ENCODE assay signal across 20 cellular contexts in genomic region chr18:79869591-79870368, GRCh38.
DNase-seq lines count a peak whose midpoint lies in the region; ATAC-seq and TF ChIP-seq lines count a peak whose summit lies in the region.
"Had no signal": no experiment of that assay in that cellular context is flagged by ENCODE, and none has a peak within 500 bp of the region (broad histone marks: within the 10 kb centered on the region; RNA-seq: fewer than 3 reads in every experiment).

No MANE protein-coding gene starts in this region.

- peak overlapping the region; percentile 58 for H2BK12ac ChIP-seq in neuronal stem cell (ENCODE audit: low read length)

- H3K4me3 Mint-ChIP-seq in stimulated activated effector memory CD8-positive, alpha-beta T cell treated with anti-CD3 and anti-CD28 coated beads, Interleukin-12 subunit alpha, Interleukin-12 subunit beta, amount 100 ng/mL, for 72 hours, result no peak overlapping the region
- H3K4me3 Mint-ChIP-seq: CD14-positive monocyte, GM23338 had no signal

- no peaks in the 10 kb centered on the region for H3K36me3 Mint-ChIP-seq in stimulated activated effector memory CD8-positive, alpha-beta T cell treated with anti-CD3 and anti-CD28 coated beads, Interleukin-12 subunit alpha, Interleukin-12 subunit beta, amount 100 ng/mL, for 72 hours
- H3K36me3 Mint-ChIP-seq: CD14-positive monocyte had no signal

- no peaks in the 10 kb centered on the region for H3K79me1 ChIP-seq in neuronal stem cell (ENCODE audit: low read depth, low read length)

- H3K9ac ChIP-seq in neuronal stem cell (ENCODE audit: low read depth, low read length, poor library complexity) (no peak overlapping the region), colonic mucosa (ENCODE audit: low read depth in 2 of 2, low read length in 2 of 2) (no peak overlapping the region)

- intact Hi-C loops in left ventricle myocardium superior (cut with micrococcal nuclease), result no loop called here
- intact Hi-C loops in Right ventricle myocardium superior (cut with DNase I), result no loop called here
- intact Hi-C loops in colonic mucosa (cut with DNase I), result no loop called here

- H3K27me3 ChIP-seq in neuronal stem cell (ENCODE audit: control insufficient read depth in 3 of 3, insufficient read depth in 3 of 3, low read depth in 1 of 3, low read length in 3 of 3) (peaks cover 0 to 6% (median 0%) of the 10 kb centered on the region in 3 experiments), colonic mucosa (no peaks in the 10 kb centered on the region)

- H3K4me3 ChIP-seq in neuronal stem cell (ENCODE audit: low read length in 2 of 2) (peak overlapping the region in 1 of 2 donors; percentile 20), colonic mucosa (no peak overlapping the region)
- H3K4me3 ChIP-seq: GM23338 had no signal

- H3K9me3 ChIP-seq in neuronal stem cell (replicated peaks in 1 of 2; ENCODE audit: control insufficient read depth in 2 of 2, insufficient read depth in 1 of 2, low read depth in 1 of 2, low read length in 2 of 2) (no peaks in the 10 kb centered on the region), colonic mucosa (no peaks in the 10 kb centered on the region)

- H3K4me1 ChIP-seq in neuronal stem cell (ENCODE audit: control insufficient read depth in 2 of 2, insufficient read depth in 1 of 2, low read depth in 1 of 2, low read length in 2 of 2) (peaks cover 2 to 8% of the 10 kb centered on the region in 2 donors), colonic mucosa (no peaks in the 10 kb centered on the region)

- H3K4me1 Mint-ChIP-seq in stimulated activated effector memory CD8-positive, alpha-beta T cell treated with anti-CD3 and anti-CD28 coated beads, Interleukin-12 subunit alpha, Interleukin-12 subunit beta, amount 100 ng/mL, for 72 hours, result no peaks in the 10 kb centered on the region

- H2AK5ac ChIP-seq in neuronal stem cell (ENCODE audit: low read depth, low read length), result peak overlapping the region; percentile 53

- no peak overlapping the region for H2BK120ac ChIP-seq in neuronal stem cell (ENCODE audit: low read depth, low read length)

- no peak overlapping the region for H3K27ac Mint-ChIP-seq in stimulated activated effector memory CD8-positive, alpha-beta T cell treated with anti-CD3 and anti-CD28 coated beads, Interleukin-12 subunit alpha, Interleukin-12 subunit beta, amount 100 ng/mL, for 72 hours
- H3K27ac Mint-ChIP-seq: GM23338 had no signal

- DNase-seq in left ventricle myocardium superior (peak; percentile 19), Right ventricle myocardium superior (no peak), ecto neural progenitor cell (ENCODE audit: low spot score) (peak; percentile 37), neuronal stem cell (ENCODE audit: low spot score) (no peak), colonic mucosa (no peak)
- no peak for DNase-seq in stimulated activated effector memory CD8-positive, alpha-beta T cell treated with anti-CD3 and anti-CD28 coated beads, Interleukin-12 subunit alpha, Interleukin-12 subunit beta, amount 100 ng/mL, for 72 hours (ENCODE audit: low spot score in 2 of 2)
- DNase-seq: ACHN, DMS79, IMR-90, NCI-H1417 treated with DMSO at 0.1 percent for 48 hours, NCI-H187 treated with DMSO at 0.1 percent for 48 hours, NCI-H2227 treated with DMSO at 0.1 percent for 48 hours, NCI-H524 treated with DMSO at 0.1 percent for 48 hours, PC-3, RPMI8226 had no signal

- H2AFZ ChIP-seq in neuronal stem cell (ENCODE audit: low read length), result no peak overlapping the region
- H2AFZ ChIP-seq: GM23338 had no signal

- ATAC-seq in left ventricle myocardium superior (no peak), Right ventricle myocardium superior (ENCODE audit: poor library complexity) (no peak)
- ATAC-seq in stimulated activated effector memory CD8-positive, alpha-beta T cell treated with anti-CD3 and anti-CD28 coated beads, Interleukin-12 subunit alpha, Interleukin-12 subunit beta, amount 100 ng/mL, for 72 hours, result no peak
- ATAC-seq in activated CD4-positive, CD25-positive, alpha-beta regulatory T cell treated with anti-CD3 and anti-CD28 coated beads, Interleukin-2, amount 50 U/mL, for 24 hours, result no peak
- ATAC-seq: GM23338, HCT116, PC-3 had no signal

- no peak overlapping the region for H2BK5ac ChIP-seq in neuronal stem cell (ENCODE audit: low read length)

- H3K18ac ChIP-seq in neuronal stem cell (ENCODE audit: low read length), result peak overlapping the region; percentile 76

- H4K8ac ChIP-seq in neuronal stem cell (ENCODE audit: low read depth, low read length), result no peak overlapping the region

- H3K9me3 Mint-ChIP-seq in stimulated activated effector memory CD8-positive, alpha-beta T cell treated with anti-CD3 and anti-CD28 coated beads, Interleukin-12 subunit alpha, Interleukin-12 subunit beta, amount 100 ng/mL, for 72 hours, result no peaks in the 10 kb centered on the region
- H3K9me3 Mint-ChIP-seq: GM23338 had no signal

- H3K36me3 ChIP-seq in neuronal stem cell (replicated peaks in 1 of 2; ENCODE audit: control insufficient read depth in 2 of 2, insufficient read depth in 2 of 2, low read length in 2 of 2) (no peaks in the 10 kb centered on the region), colonic mucosa (no peaks in the 10 kb centered on the region)

- peak overlapping the region; percentile 65 for H3K23ac ChIP-seq in neuronal stem cell (ENCODE audit: low read depth, low read length, poor library complexity)

- H4K91ac ChIP-seq in neuronal stem cell (ENCODE audit: low read depth, low read length, poor library complexity), result no peak overlapping the region

- TF ChIP-seq CTCF in colonic mucosa (IDR thresholded peaks at IDR 0.05), result no peak

- no CpG with 5 or more reads among the region's 34 CpGs for WGBS in neuronal stem cell (ENCODE audit: extremely low coverage in 2 of 2, insufficient read length in 2 of 2, insufficient replicate concordance in 1 of 2), 2 donors

- H3K4me2 ChIP-seq in neuronal stem cell (ENCODE audit: insufficient read depth, low read length, poor library complexity, severe bottlenecking), result no peak overlapping the region
- H3K4me2 ChIP-seq: GM23338 had no signal

- peak overlapping the region; percentile 56 for H3K14ac ChIP-seq in neuronal stem cell (ENCODE audit: low read length)

- no peak overlapping the region for H3K4ac ChIP-seq in neuronal stem cell (ENCODE audit: low read length)

- peak overlapping the region; percentile 67 for H2BK15ac ChIP-seq in neuronal stem cell (ENCODE audit: low read length)

- H3K27ac ChIP-seq in neuronal stem cell (replicated peaks; ENCODE audit: low read length), result no peak overlapping the region
- H3K27ac ChIP-seq in colonic mucosa, result no peak overlapping the region
- H3K27ac ChIP-seq: HL-60 had no signal

Comparison
In these comparisons a context has a peak if more than half of its experiments do, and no peak if none do; other contexts are left out.
1. DNase-seq: peak in left ventricle myocardium superior (single experiment) and ecto neural progenitor cell (single experiment); none in Right ventricle myocardium superior (single experiment), neuronal stem cell (single experiment), stimulated activated effector memory CD8-positive, alpha-beta T cell treated with anti-CD3 and anti-CD28 coated beads, Interleukin-12 subunit alpha, Interleukin-12 subunit beta, amount 100 ng/mL, for 72 hours (0 of 2) and colonic mucosa (single experiment).